16 cellular contexts compared by ENCODE assay signal in the genomic region with DNA sequence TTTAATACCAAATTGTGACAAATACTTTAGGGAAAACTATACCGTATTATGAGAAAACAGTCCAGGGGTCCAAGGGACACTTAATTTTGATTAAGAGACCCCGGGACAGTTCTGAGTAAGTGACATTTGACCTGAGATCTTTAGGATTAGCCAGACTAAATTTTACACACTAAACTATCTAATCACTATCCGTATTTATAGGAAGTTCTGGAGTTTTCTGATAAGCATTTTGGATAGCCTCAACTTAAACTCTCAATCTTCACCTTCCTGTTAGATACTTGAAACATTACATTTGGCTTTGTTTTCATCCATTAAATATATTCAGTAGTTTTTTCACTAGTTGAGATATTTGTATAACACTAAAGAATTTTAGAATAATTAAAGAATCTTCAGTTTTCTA. TPM values are rescaled to one million over a fixed set of nuclear protein-coding genes. Genes with fewer than 3 reads are reported as not detected.
DNase-seq lines count a peak whose midpoint lies in the region; ATAC-seq and TF ChIP-seq lines count a peak whose summit lies in the region.
"Had no signal": no experiment of that assay in that cellular context is flagged by ENCODE, and none has a peak within 500 bp of the region (broad histone marks: within the 10 kb centered on the region; RNA-seq: fewer than 3 reads in every experiment).

No MANE protein-coding gene starts in this region.

- peaks cover 4% of the 10 kb centered on the region for H3K9me3 Mint-ChIP-seq in T-helper 2 cell treated with Interferon-gamma antibody and Interleukin-4, amounts not matched to agents 5 μg/mL and 100 μg/mL, for 36 hours
- H3K9me3 Mint-ChIP-seq in IgD-negative memory B cell: no peaks in the 10 kb centered on the region
- peaks cover 6% of the 10 kb centered on the region for H3K9me3 Mint-ChIP-seq in activated CD8-positive, alpha-beta T cell treated with anti-CD3 and anti-CD28 coated beads for 36 hours
- H3K9me3 Mint-ChIP-seq in natural killer cell: no peaks in the 10 kb centered on the region

- intact Hi-C loops in activated CD8-positive, alpha-beta T cell treated with anti-CD3 and anti-CD28 coated beads for 36 hours (cut with micrococcal nuclease): loop anchor here (5.0 kb wide), 2 partner anchors 47 to 297 kb away; a partner anchor contains a TSS
- intact Hi-C loops in natural killer cell (cut with micrococcal nuclease): no loop called here
- intact Hi-C loops in posterior cingulate gyrus (cut with DNase I): no loop called here

- POLR2A ChIA-PET in activated CD8-positive, alpha-beta T cell treated with anti-CD3 and anti-CD28 coated beads for 36 hours (lab: Charles Lee): interaction anchor here (1.2 to 1.5 kb wide), 2 partner anchors 10 to 16 kb away, joined by 3 to 5 read pairs; no protein-coding TSS in a partner anchor

- H3K27me3 Mint-ChIP-seq in T-helper 2 cell treated with Interferon-gamma antibody and Interleukin-4, amounts not matched to agents 5 μg/mL and 100 μg/mL, for 36 hours (ENCODE audit: low read depth): no peaks in the 10 kb centered on the region
- H3K27me3 Mint-ChIP-seq in IgD-negative memory B cell (no peaks in the 10 kb centered on the region), natural killer cell (ENCODE audit: low read depth in 2 of 2) (no peaks in the 10 kb centered on the region)
- no peaks in the 10 kb centered on the region for H3K27me3 Mint-ChIP-seq in activated CD8-positive, alpha-beta T cell treated with anti-CD3 and anti-CD28 coated beads for 36 hours

- H3K4me1 Mint-ChIP-seq in T-helper 2 cell treated with Interferon-gamma antibody and Interleukin-4, amounts not matched to agents 5 μg/mL and 100 μg/mL, for 36 hours (ENCODE audit: low read depth): peaks cover 52% of the 10 kb centered on the region
- H3K4me1 Mint-ChIP-seq in IgD-negative memory B cell (peaks cover 48 to 64% (median 63%) of the 10 kb centered on the region in 3 donors), natural killer cell (peaks cover 83 to 84% of the 10 kb centered on the region in 2 donors)
- peaks cover 73% of the 10 kb centered on the region for H3K4me1 Mint-ChIP-seq in activated CD8-positive, alpha-beta T cell treated with anti-CD3 and anti-CD28 coated beads for 36 hours (ENCODE audit: low read depth)

- ATAC-seq in activated CD8-positive, alpha-beta T cell treated with anti-CD3 and anti-CD28 coated beads for 36 hours: no peak
- no peak for ATAC-seq in natural killer cell
- ATAC-seq in GM21360 (IDR thresholded peaks at IDR 0.05; ENCODE audit: unreplicated experiment): no peak

- no peak for DNase-seq in T-helper 2 cell treated with Interferon-gamma antibody and Interleukin-4, amounts not matched to agents 5 μg/mL and 100 μg/mL, for 36 hours (ENCODE audit: low spot score)
- DNase-seq in T-helper 2 cell: no peak
- DNase-seq in activated CD8-positive, alpha-beta T cell treated with anti-CD3 and anti-CD28 coated beads for 36 hours: no peak
- no peak for DNase-seq in natural killer cell
- DNase-seq in posterior cingulate gyrus: no peak
- DNase-seq in GF-D8 (lab: John Stamatoyannopoulos, UW): no peak
- DNase-seq: effector CD8-positive, alpha-beta T cell; H7; kidney glomerular epithelial cell; NCI-H748 treated with DMSO at 0.1 percent for 48 hours; occipital lobe; stimulated activated CD4-positive, alpha-beta T cell treated with anti-CD3 and anti-CD28 coated beads, Interleukin-4, amount 100 ng/mL, for 24 hours; upper lobe of left lung had no signal

- H3K36me3 Mint-ChIP-seq in T-helper 2 cell treated with Interferon-gamma antibody and Interleukin-4, amounts not matched to agents 5 μg/mL and 100 μg/mL, for 36 hours (ENCODE audit: low read depth): peaks cover 82% of the 10 kb centered on the region
- H3K36me3 Mint-ChIP-seq in IgD-negative memory B cell: peaks cover 39% of the 10 kb centered on the region
- peaks cover 73% of the 10 kb centered on the region for H3K36me3 Mint-ChIP-seq in activated CD8-positive, alpha-beta T cell treated with anti-CD3 and anti-CD28 coated beads for 36 hours (ENCODE audit: low read depth)
- H3K36me3 Mint-ChIP-seq in natural killer cell: peaks cover 29% of the 10 kb centered on the region

- CTCF ChIA-PET in activated CD8-positive, alpha-beta T cell treated with anti-CD3 and anti-CD28 coated beads for 36 hours (lab: Charles Lee): interaction anchor here (1.0 kb wide), 2 partner anchors 58 to 211 kb away, joined by 3 to 4 read pairs; no protein-coding TSS in a partner anchor

- H3K27ac Mint-ChIP-seq in T-helper 2 cell treated with Interferon-gamma antibody and Interleukin-4, amounts not matched to agents 5 μg/mL and 100 μg/mL, for 36 hours: peak overlapping the region; percentile 33
- H3K27ac Mint-ChIP-seq in IgD-negative memory B cell (peak overlapping the region; percentile 43 to 95 (median 59)), natural killer cell (peak overlapping the region; percentile 79 to 97)
- H3K27ac Mint-ChIP-seq in activated CD8-positive, alpha-beta T cell treated with anti-CD3 and anti-CD28 coated beads for 36 hours: peak overlapping the region; percentile 76

- peak overlapping the region; percentile 64 for H3K4me3 Mint-ChIP-seq in T-helper 2 cell treated with Interferon-gamma antibody and Interleukin-4, amounts not matched to agents 5 μg/mL and 100 μg/mL, for 36 hours
- H3K4me3 Mint-ChIP-seq in IgD-negative memory B cell (peak overlapping the region; percentile 29 to 90 (median 75)), natural killer cell (peak overlapping the region; percentile 72)
- H3K4me3 Mint-ChIP-seq in activated CD8-positive, alpha-beta T cell treated with anti-CD3 and anti-CD28 coated beads for 36 hours: peak overlapping the region; percentile 48
- H3K4me3 Mint-ChIP-seq: mesothelial cell of epicardium had no signal

- no peak for TF ChIP-seq CTCF in activated CD8-positive, alpha-beta T cell treated with anti-CD3 and anti-CD28 coated beads for 36 hours (IDR thresholded peaks at IDR 0.05)
- TF ChIP-seq CTCF in natural killer cell (IDR thresholded peaks at IDR 0.05): no peak

RNA-seq across cellular contexts. Expression of a gene that starts 5.4 kb away (rescaled TPM):
- polyA plus RNA-seq in IgD-negative memory B cell: 27.7 TPM
- total RNA-seq in activated CD8-positive, alpha-beta T cell treated with anti-CD3 and anti-CD28 coated beads for 36 hours: 10 to 100 TPM; 26.8 to 27.0 TPM
- total RNA-seq in natural killer cell: 10 to 100 TPM; 64.9 to 83.3 (median 78.2) TPM

Comparison
In these comparisons a context has a peak if more than half of its experiments do, and no peak if none do; other contexts are left out.
1. H3K27ac Mint-ChIP-seq: peak in every context shown above with its lines; median percentile 88 in natural killer cell; 76 in activated CD8-positive, alpha-beta T cell treated with anti-CD3 and anti-CD28 coated beads for 36 hours; 59 in IgD-negative memory B cell; 33 in T-helper 2 cell treated with Interferon-gamma antibody and Interleukin-4, amounts not matched to agents 5 μg/mL and 100 μg/mL, for 36 hours.